22 cellular contexts compared by ENCODE assay signal in the genomic region with DNA sequence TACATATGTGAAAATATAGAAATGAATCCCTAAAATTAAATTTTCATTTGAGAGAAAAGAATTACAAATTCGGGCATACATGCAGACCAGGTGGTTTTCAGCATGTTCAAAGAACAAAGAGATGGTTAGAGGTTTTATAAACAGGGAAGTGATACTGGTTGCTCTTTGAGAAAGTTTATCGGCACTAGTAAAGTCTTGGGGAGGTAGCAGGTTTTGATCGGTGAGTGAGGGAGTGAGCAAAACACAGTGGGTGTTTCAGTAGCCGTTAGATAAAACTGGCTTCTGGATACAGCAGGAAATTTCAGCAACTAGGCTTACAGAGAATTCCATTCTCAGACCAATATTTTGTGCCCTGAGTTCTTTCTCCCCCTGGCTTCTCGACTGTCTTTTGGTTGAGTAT. TPM values are rescaled to one million over a fixed set of nuclear protein-coding genes. Genes with fewer than 3 reads are reported as not detected.
"Had no signal": no experiment of that assay in that cellular context is flagged by ENCODE, and none has a peak within 500 bp of the region (broad histone marks: within the 10 kb centered on the region; RNA-seq: fewer than 3 reads in every experiment).

No MANE protein-coding gene starts in this region.

- H3K9me3 ChIP-seq: right atrium auricular region, suprapubic skin had no signal

- H3K27me3 Mint-ChIP-seq: activated CD4-positive, alpha-beta memory T cell treated with anti-CD3 and anti-CD28 coated beads for 36 hours; activated CD8-positive, alpha-beta memory T cell treated with anti-CD3 and anti-CD28 coated beads, Interleukin-2, amount 10 ng/mL, durations not matched to agents 7 days and 5 days; activated naive CD8-positive, alpha-beta T cell treated with anti-CD3 and anti-CD28 coated beads, Interleukin-2, amount 50 U/mL, for 24 hours; progenitor cell of endocrine pancreas; stimulated activated naive CD8-positive, alpha-beta T cell treated with anti-CD3 and anti-CD28 coated beads, Interleukin-15, Interleukin-2, amounts not matched to agents 100 ng/mL and 50 ng/mL, for 24 hours; type B pancreatic cell had no signal

- H3K9me3 Mint-ChIP-seq: activated CD4-positive, alpha-beta memory T cell treated with anti-CD3 and anti-CD28 coated beads for 36 hours; activated naive CD8-positive, alpha-beta T cell treated with anti-CD3 and anti-CD28 coated beads, Interleukin-2, amount 50 U/mL, for 24 hours; activated T-helper 2 cell treated with anti-CD3 and anti-CD28 coated beads, Interferon-gamma antibody, Interleukin-2, Interleukin-4, amounts not matched to agents 10 μg/mL and 5 μg/mL and 100 μg/mL, durations not matched to agents 14 hours and 24 hours and 36 hours; nephron; stimulated activated naive CD8-positive, alpha-beta T cell treated with anti-CD3 and anti-CD28 coated beads, Interleukin-15, Interleukin-2, amounts not matched to agents 100 ng/mL and 50 ng/mL, for 24 hours; type B pancreatic cell had no signal

- H3K36me3 ChIP-seq: right atrium auricular region, suprapubic skin, WERI-Rb-1 had no signal

- H3K4me3 ChIP-seq: right atrium auricular region, skin epidermis, suprapubic skin had no signal

- H3K4me1 ChIP-seq: right atrium auricular region had no signal

- DNase-seq: activated CD4-positive, alpha-beta memory T cell treated with anti-CD3 and anti-CD28 coated beads for 36 hours; activated CD8-positive, alpha-beta memory T cell treated with anti-CD3 and anti-CD28 coated beads, Interleukin-2, amount 10 ng/mL, durations not matched to agents 7 days and 5 days; activated naive CD4-positive, alpha-beta T cell treated with anti-CD3 and anti-CD28 coated beads for 36 hours; activated naive CD8-positive, alpha-beta T cell treated with anti-CD3 and anti-CD28 coated beads, Interleukin-2, amount 50 U/mL, for 24 hours; activated T-cell treated with anti-CD3 and anti-CD28 coated beads, Interleukin-2, amount 50 U/mL, for 1 hour; aorta; cerebellar nuclear complex; effector CD8-positive, alpha-beta T cell; foreskin fibroblast; glutamatergic neuron; left ventricle myocardium superior; mesendoderm; occipital lobe; WERI-Rb-1 had no signal

- H3K36me3 Mint-ChIP-seq: activated CD4-positive, alpha-beta memory T cell treated with anti-CD3 and anti-CD28 coated beads for 36 hours; activated CD8-positive, alpha-beta memory T cell treated with anti-CD3 and anti-CD28 coated beads, Interleukin-2, amount 10 ng/mL, durations not matched to agents 7 days and 5 days had no signal

- ATAC-seq: activated CD8-positive, alpha-beta memory T cell treated with anti-CD3 and anti-CD28 coated beads, Interleukin-2, amount 10 ng/mL, durations not matched to agents 7 days and 5 days; activated naive CD8-positive, alpha-beta T cell treated with anti-CD3 and anti-CD28 coated beads, Interleukin-2, amount 50 U/mL, for 24 hours; left ventricle myocardium superior had no signal

- H3K27ac ChIP-seq: right atrium auricular region, skin epidermis, suprapubic skin, WERI-Rb-1 had no signal

- H3K4me3 Mint-ChIP-seq: activated CD4-positive, alpha-beta memory T cell treated with anti-CD3 and anti-CD28 coated beads for 36 hours; activated CD8-positive, alpha-beta memory T cell treated with anti-CD3 and anti-CD28 coated beads, Interleukin-2, amount 10 ng/mL, durations not matched to agents 7 days and 5 days; activated naive CD4-positive, alpha-beta T cell treated with anti-CD3 and anti-CD28 coated beads for 36 hours; activated naive CD8-positive, alpha-beta T cell treated with anti-CD3 and anti-CD28 coated beads, Interleukin-2, amount 50 U/mL, for 24 hours; nephron; stimulated activated naive CD8-positive, alpha-beta T cell treated with anti-CD3 and anti-CD28 coated beads, Interleukin-15, Interleukin-2, amounts not matched to agents 100 ng/mL and 50 ng/mL, for 24 hours; type B pancreatic cell had no signal

- H3K27me3 ChIP-seq: right atrium auricular region, suprapubic skin had no signal

- H3K27ac Mint-ChIP-seq: activated CD4-positive, alpha-beta memory T cell treated with anti-CD3 and anti-CD28 coated beads for 36 hours; activated CD8-positive, alpha-beta memory T cell treated with anti-CD3 and anti-CD28 coated beads, Interleukin-2, amount 10 ng/mL, durations not matched to agents 7 days and 5 days; activated naive CD4-positive, alpha-beta T cell treated with anti-CD3 and anti-CD28 coated beads for 36 hours; activated naive CD8-positive, alpha-beta T cell treated with anti-CD3 and anti-CD28 coated beads, Interleukin-2, amount 50 U/mL, for 24 hours; activated T-helper 2 cell treated with anti-CD3 and anti-CD28 coated beads, Interferon-gamma antibody, Interleukin-2, Interleukin-4, amounts not matched to agents 10 μg/mL and 5 μg/mL and 100 μg/mL, durations not matched to agents 14 hours and 24 hours and 36 hours; nephron; progenitor cell of endocrine pancreas; stimulated activated naive CD8-positive, alpha-beta T cell treated with anti-CD3 and anti-CD28 coated beads, Interleukin-15, Interleukin-2, amounts not matched to agents 100 ng/mL and 50 ng/mL, for 24 hours; type B pancreatic cell had no signal

- H3K4me1 Mint-ChIP-seq: activated CD8-positive, alpha-beta memory T cell treated with anti-CD3 and anti-CD28 coated beads, Interleukin-2, amount 10 ng/mL, durations not matched to agents 7 days and 5 days; activated naive CD8-positive, alpha-beta T cell treated with anti-CD3 and anti-CD28 coated beads, Interleukin-2, amount 50 U/mL, for 24 hours had no signal

RNA-seq across cellular contexts. Expression of a gene that starts 51.1 kb away (rescaled TPM):
- total RNA-seq: activated CD4-positive, alpha-beta memory T cell treated with anti-CD3 and anti-CD28 coated beads for 36 hours; activated CD8-positive, alpha-beta memory T cell treated with anti-CD3 and anti-CD28 coated beads, Interleukin-2, amount 10 ng/mL, durations not matched to agents 7 days and 5 days; activated naive CD4-positive, alpha-beta T cell treated with anti-CD3 and anti-CD28 coated beads for 36 hours; activated T-helper 2 cell treated with anti-CD3 and anti-CD28 coated beads, Interferon-gamma antibody, Interleukin-2, Interleukin-4, amounts not matched to agents 10 μg/mL and 5 μg/mL and 100 μg/mL, durations not matched to agents 14 hours and 24 hours and 36 hours had no signal
